ENCODE assay signal across 8 cellular contexts in the genomic region with DNA sequence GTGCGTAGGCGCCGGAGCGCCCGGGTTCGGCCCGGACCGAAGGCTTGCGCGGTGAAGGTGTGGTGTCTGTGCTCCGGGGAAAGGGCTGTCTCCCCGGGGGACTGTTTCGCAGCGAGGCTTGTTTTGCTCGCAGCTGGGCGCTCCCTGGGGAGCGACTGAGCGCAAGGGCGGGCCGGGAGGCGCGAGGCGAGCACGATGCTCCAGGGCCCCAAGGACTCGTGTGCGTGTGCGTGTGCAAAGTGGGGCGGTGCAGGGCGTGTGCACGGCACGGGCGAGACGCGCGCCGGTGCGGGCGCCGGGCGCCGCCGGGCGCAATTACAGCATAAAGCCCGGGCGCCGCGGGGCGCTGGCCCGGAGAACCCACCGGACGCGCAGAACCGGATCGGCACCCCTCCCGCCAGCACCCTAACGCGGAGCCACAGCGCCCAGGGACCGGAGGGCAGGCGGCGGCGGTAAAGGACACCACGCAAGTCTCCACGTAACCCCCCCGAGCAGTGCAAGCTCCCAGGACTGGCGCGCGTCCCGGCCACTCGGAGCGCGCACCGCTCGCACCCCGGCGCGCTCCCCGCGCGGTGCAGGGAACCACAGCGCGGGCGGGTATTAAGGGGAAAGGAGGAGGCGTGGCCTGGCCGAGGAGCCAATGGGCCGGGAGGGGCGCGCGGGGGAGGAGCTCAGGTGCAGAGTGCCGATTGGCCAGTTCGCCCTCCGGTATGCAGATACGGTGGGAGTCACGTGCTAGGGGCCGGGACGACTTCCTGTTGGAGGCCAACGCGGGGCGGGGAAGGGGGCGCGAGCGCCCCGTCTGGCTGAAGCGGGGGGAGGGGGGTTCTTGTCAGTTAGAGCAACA. TPM values are rescaled to one million over a fixed set of nuclear protein-coding genes. Genes with fewer than 3 reads are reported as not detected.
DNase-seq lines count a peak whose midpoint lies in the region; ATAC-seq and TF ChIP-seq lines count a peak whose summit lies in the region.

A gene with protein sequence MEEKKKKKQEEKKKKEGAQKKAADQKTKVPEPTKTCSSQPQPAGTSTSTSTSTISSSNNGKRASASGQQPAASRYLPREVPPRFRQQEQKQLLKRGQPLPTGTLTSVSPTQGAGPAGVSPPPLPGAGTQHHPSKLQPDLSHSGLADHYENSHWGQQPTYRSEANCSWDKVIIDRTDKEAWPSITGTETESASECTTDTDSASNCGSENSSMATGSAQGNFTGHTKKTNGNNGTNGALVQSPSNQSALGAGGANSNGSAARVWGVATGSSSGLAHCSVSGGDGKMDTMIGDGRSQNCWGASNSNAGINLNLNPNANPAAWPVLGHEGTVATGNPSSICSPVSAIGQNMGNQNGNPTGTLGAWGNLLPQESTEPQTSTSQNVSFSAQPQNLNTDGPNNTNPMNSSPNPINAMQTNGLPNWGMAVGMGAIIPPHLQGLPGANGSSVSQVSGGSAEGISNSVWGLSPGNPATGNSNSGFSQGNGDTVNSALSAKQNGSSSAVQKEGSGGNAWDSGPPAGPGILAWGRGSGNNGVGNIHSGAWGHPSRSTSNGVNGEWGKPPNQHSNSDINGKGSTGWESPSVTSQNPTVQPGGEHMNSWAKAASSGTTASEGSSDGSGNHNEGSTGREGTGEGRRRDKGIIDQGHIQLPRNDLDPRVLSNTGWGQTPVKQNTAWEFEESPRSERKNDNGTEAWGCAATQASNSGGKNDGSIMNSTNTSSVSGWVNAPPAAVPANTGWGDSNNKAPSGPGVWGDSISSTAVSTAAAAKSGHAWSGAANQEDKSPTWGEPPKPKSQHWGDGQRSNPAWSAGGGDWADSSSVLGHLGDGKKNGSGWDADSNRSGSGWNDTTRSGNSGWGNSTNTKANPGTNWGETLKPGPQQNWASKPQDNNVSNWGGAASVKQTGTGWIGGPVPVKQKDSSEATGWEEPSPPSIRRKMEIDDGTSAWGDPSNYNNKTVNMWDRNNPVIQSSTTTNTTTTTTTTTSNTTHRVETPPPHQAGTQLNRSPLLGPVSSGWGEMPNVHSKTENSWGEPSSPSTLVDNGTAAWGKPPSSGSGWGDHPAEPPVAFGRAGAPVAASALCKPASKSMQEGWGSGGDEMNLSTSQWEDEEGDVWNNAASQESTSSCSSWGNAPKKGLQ (N-terminal part only) (plus strand): TSS at position 835 of the 847 bp plus-strand sequence. CDS start 45,504 bp downstream, outside the sequence.

- intact Hi-C loops in sigmoid colon (cut with DNase I), result loop anchor here (2.0 to 5.0 kb wide), 4 partner anchors 54 to 531 kb away; no protein-coding TSS in a partner anchor

- no peaks in the 10 kb centered on the region for H3K36me3 Mint-ChIP-seq in brain

- H3K27me3 ChIP-seq in sigmoid colon, result no peaks in the 10 kb centered on the region

- peak; percentile 100 for TF ChIP-seq POLR2A in sigmoid colon (IDR thresholded peaks at IDR 0.05)

- peaks cover 38% of the 10 kb centered on the region for H3K27me3 Mint-ChIP-seq in brain

- H3K36me3 ChIP-seq in sigmoid colon, result no peaks in the 10 kb centered on the region

- H3K4me3 Mint-ChIP-seq in brain, result peak within 1 kb of the TSS; percentile 94 to 99 (median 96)

- DNase-seq in 8988T, result peak; percentile 98
- DNase-seq in NCI-H2107 treated with DMSO at 0.1 percent for 48 hours (lab: John Stamatoyannopoulos, UW; ENCODE audit: unreplicated experiment), result peak; percentile 95
- DNase-seq in UCSD-AML1 (lab: John Stamatoyannopoulos, UW; ENCODE audit: unreplicated experiment), result peak; percentile 99
- peak; percentile 72 for DNase-seq in iPS DF 4.7 (ENCODE audit: extremely low read depth, low spot score)
- DNase-seq in sigmoid colon, result peak; percentile 100

- no peak for TF ChIP-seq EP300 in sigmoid colon (IDR thresholded peaks at IDR 0.05)

- H3K4me1 ChIP-seq in sigmoid colon, result peaks cover 0 to 46% (median 31%) of the 10 kb centered on the region in 4 donors

- 0 to 1% methylated on average over 104 of the region's 104 CpGs for WGBS in sigmoid colon, 2 donors

- peak; percentile 61 for ATAC-seq in GM18519 (IDR thresholded peaks at IDR 0.05; ENCODE audit: low FRiP score, unreplicated experiment)
- ATAC-seq in HG03060 (IDR thresholded peaks at IDR 0.05; ENCODE audit: low read depth, unreplicated experiment), result peak; percentile 83

- H3K4me1 Mint-ChIP-seq in brain, result peaks cover 59% of the 10 kb centered on the region

- peak within 1 kb of the TSS; percentile 82 to 90 (median 86) for H3K27ac ChIP-seq in sigmoid colon

- no peaks in the 10 kb centered on the region for H3K9me3 ChIP-seq in sigmoid colon

- H3K9me3 Mint-ChIP-seq in brain, result peaks cover 0 to 7% (median 3%) of the 10 kb centered on the region in 5 experiments

- TF ChIP-seq CTCF in brain (conservative IDR thresholded peaks at IDR 0.05), result no peak
- TF ChIP-seq CTCF in sigmoid colon (IDR thresholded peaks at IDR 0.05), result no peak

- H3K27ac Mint-ChIP-seq in brain, result peak within 1 kb of the TSS; percentile 95 to 99 (median 96)

- H3K4me3 ChIP-seq in sigmoid colon, result peak within 1 kb of the TSS; percentile 50 to 79 (median 72)

RNA-seq across cellular contexts. Expression of the gene that starts here (rescaled TPM):
- polyA plus RNA-seq in brain (ENCODE audit: insufficient read depth, low read depth, low replicate concordance) (5.8 TPM), sigmoid colon (1 to 10 TPM in 2 of 3 donors, under 1 TPM in 1; 0.92 to 6.3 (median 3.0) TPM)
- total RNA-seq in sigmoid colon, result 10 to 100 TPM in 3 of 4 donors, 1 to 10 TPM in 1; 5.8 to 22.1 (median 18.2) TPM

Comparison
In these comparisons a context has a peak if more than half of its experiments do, and no peak if none do; other contexts are left out.
1. Peak in every context shown above with its lines: DNase-seq, ATAC-seq, H3K4me3 ChIP-seq and H3K27ac ChIP-seq.